ENCODE assay signal across 8 cellular contexts in genomic region chr12:93785262-93786010, GRCh38.
DNase-seq lines count a peak whose midpoint lies in the region; ATAC-seq lines count a peak whose summit lies in the region.

No MANE protein-coding gene starts in this region.

- no peak overlapping the region for H3K27ac ChIP-seq in CD4-positive, alpha-beta memory T cell (ENCODE audit: low read depth, low read length)
- H3K27ac ChIP-seq in rectal smooth muscle tissue (ENCODE audit: low read depth, low read length) = peak overlapping the region; percentile 80

- DNase-seq in CD4-positive, alpha-beta memory T cell = peak; percentile 11 to 73 (median 31)
- DNase-seq in MV-4-11 (lab: John Stamatoyannopoulos, UW) (peak; percentile 62), glomerular visceral epithelial cell (ENCODE audit: extremely low spot score) (peak; percentile 92), OCI-M1 (lab: John Stamatoyannopoulos, UW) (no peak)
- DNase-seq in activated T-helper 9 cell treated with anti-CD3 and anti-CD28 coated beads, Interleukin-2, amount 50 U/mL, for 16 hours (ENCODE audit: low read depth) = peak; percentile 18

- intact Hi-C loops in CD4-positive, alpha-beta memory T cell (cut with micrococcal nuclease) = no loop called here

- H3K36me3 ChIP-seq in CD4-positive, alpha-beta memory T cell (ENCODE audit: insufficient read depth, low read length) = no peaks in the 10 kb centered on the region
- no peaks in the 10 kb centered on the region for H3K36me3 ChIP-seq in rectal smooth muscle tissue (ENCODE audit: control insufficient read depth, insufficient read depth, low read length)

- ATAC-seq in GM18873 (IDR thresholded peaks at IDR 0.05; ENCODE audit: low FRiP score, unreplicated experiment) = no peak
- no peak for ATAC-seq in GM21447 (IDR thresholded peaks at IDR 0.05; ENCODE audit: unreplicated experiment)

- H3K9me3 Mint-ChIP-seq in CD4-positive, alpha-beta memory T cell = peaks cover 0 to 3% (median 0%) of the 10 kb centered on the region in 8 donors

- peak overlapping the region in 6 of 7 donors; percentile 64 to 92 (median 84) for H3K27ac Mint-ChIP-seq in CD4-positive, alpha-beta memory T cell

- no peaks in the 10 kb centered on the region for H3K9me3 ChIP-seq in CD4-positive, alpha-beta memory T cell (ENCODE audit: control insufficient read depth in 1 of 2, low read length in 2 of 2)

- H3K4me1 Mint-ChIP-seq in CD4-positive, alpha-beta memory T cell = peaks cover 22 to 61% (median 40%) of the 10 kb centered on the region in 4 donors

- no peak overlapping the region for H3K9ac ChIP-seq in rectal smooth muscle tissue (ENCODE audit: low read length)

- no peak overlapping the region for H3K4me3 ChIP-seq in CD4-positive, alpha-beta memory T cell (ENCODE audit: low read length in 2 of 2)
- H3K4me3 ChIP-seq in rectal smooth muscle tissue (ENCODE audit: low read length) = no peak overlapping the region

- H3K4me3 Mint-ChIP-seq in CD4-positive, alpha-beta memory T cell = peak overlapping the region in 4 of 8 donors; percentile 5 to 62 (median 48)

- H3K27me3 Mint-ChIP-seq in CD4-positive, alpha-beta memory T cell = no peaks in the 10 kb centered on the region

- peaks cover 33% of the 10 kb centered on the region for H3K4me1 ChIP-seq in CD4-positive, alpha-beta memory T cell (ENCODE audit: insufficient read depth, low read length)
- H3K4me1 ChIP-seq in rectal smooth muscle tissue (ENCODE audit: control insufficient read depth, insufficient read depth, low read length) = peaks cover 36% of the 10 kb centered on the region

- CTCF ChIA-PET in CD4-positive, alpha-beta memory T cell (lab: Charles Lee; ENCODE audit: partially characterized antibody) = interaction anchor here (1.4 to 4.1 kb wide), 2 partner anchors 216 to 316 kb away, joined by 5 to 22 read pairs; no protein-coding TSS in a partner anchor

- H3K27me3 ChIP-seq in CD4-positive, alpha-beta memory T cell (ENCODE audit: insufficient read depth, low read length) = no peaks in the 10 kb centered on the region
- H3K27me3 ChIP-seq in rectal smooth muscle tissue (ENCODE audit: control insufficient read depth, insufficient read depth, low read length) = no peaks in the 10 kb centered on the region

- peaks cover 0 to 4% of the 10 kb centered on the region in 2 donors for H3K36me3 Mint-ChIP-seq in CD4-positive, alpha-beta memory T cell

- POLR2A ChIA-PET in CD4-positive, alpha-beta memory T cell (lab: Charles Lee; ENCODE audit: partially characterized antibody) = interaction anchor here (0.8 to 2.1 kb wide), 3 partner anchors 18 to 316 kb away, joined by 4 to 6 read pairs (median 5); no protein-coding TSS in a partner anchor
